ENCODE assay signal across 30 cellular contexts in the genomic region with DNA sequence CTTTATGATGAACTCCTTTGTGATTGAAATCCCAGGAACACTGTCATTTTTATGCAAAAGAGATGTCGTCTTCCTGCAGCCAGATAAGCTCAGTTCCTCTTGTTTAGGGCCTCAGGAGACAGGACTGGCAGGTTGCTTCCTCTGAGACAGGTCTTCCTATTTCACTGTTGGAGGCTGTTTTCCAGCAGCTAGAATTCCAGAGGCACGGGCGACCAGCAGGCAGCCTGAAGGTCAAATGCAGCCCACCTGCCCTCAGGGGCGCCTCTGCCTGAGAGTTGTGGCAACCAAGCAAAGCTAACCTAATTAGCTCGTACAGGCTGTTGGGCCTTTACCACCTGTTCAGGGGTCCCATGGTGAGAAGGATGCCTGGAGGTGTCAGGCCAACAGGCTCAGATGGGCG. TPM values are rescaled to one million over a fixed set of nuclear protein-coding genes. Genes with fewer than 3 reads are reported as not detected.
"Had no signal": no experiment of that assay in that cellular context is flagged by ENCODE, and none has a peak within 500 bp of the region (broad histone marks: within the 10 kb centered on the region; RNA-seq: fewer than 3 reads in every experiment).

No MANE protein-coding gene starts in this region.

- H3K4me1 Mint-ChIP-seq: activated CD4-positive, alpha-beta T cell treated with anti-CD3 and anti-CD28 coated beads, Interleukin-2, amount 10 ng/mL, durations not matched to agents 7 days and 5 days; activated CD8-positive, alpha-beta memory T cell treated with anti-CD3 and anti-CD28 coated beads, Interleukin-2, amount 10 ng/mL, durations not matched to agents 7 days and 5 days; activated naive CD4-positive, alpha-beta T cell treated with anti-CD3 and anti-CD28 coated beads, Interleukin-2, amount 50 U/mL, for 24 hours; natural killer cell; stimulated activated naive B cell treated with anti-CD40 and anti-IgM and Interleukin-4, amounts not matched to agents 10 μg/mL and 1 μg/mL and 100 μg/mL, for 72 hours had no signal

- H3K4me3 ChIP-seq: sigmoid colon, smooth muscle cell, transverse colon had no signal

- H3K9me3 Mint-ChIP-seq: activated CD4-positive, alpha-beta T cell treated with anti-CD3 and anti-CD28 coated beads, Interleukin-2, amount 10 ng/mL, durations not matched to agents 7 days and 5 days; activated CD8-positive, alpha-beta T cell treated with anti-CD3 and anti-CD28 coated beads for 36 hours; activated naive CD4-positive, alpha-beta T cell treated with anti-CD3 and anti-CD28 coated beads, Interleukin-2, amount 50 U/mL, for 24 hours; brain; natural killer cell had no signal

- H3K27me3 ChIP-seq: sigmoid colon, transverse colon had no signal

- ATAC-seq: activated CD8-positive, alpha-beta memory T cell treated with anti-CD3 and anti-CD28 coated beads, Interleukin-2, amount 10 ng/mL, durations not matched to agents 7 days and 5 days; activated CD8-positive, alpha-beta T cell treated with anti-CD3 and anti-CD28 coated beads for 36 hours; foreskin keratinocyte; natural killer cell; stimulated activated naive B cell treated with anti-CD40 and anti-IgM and Interleukin-4, amounts not matched to agents 10 μg/mL and 1 μg/mL and 100 μg/mL, for 72 hours had no signal

- H3K4me1 ChIP-seq: foreskin keratinocyte, sigmoid colon, transverse colon had no signal

- H3K4me3 Mint-ChIP-seq: activated CD4-positive, alpha-beta T cell treated with anti-CD3 and anti-CD28 coated beads, Interleukin-2, amount 10 ng/mL, durations not matched to agents 7 days and 5 days; activated CD8-positive, alpha-beta memory T cell treated with anti-CD3 and anti-CD28 coated beads, Interleukin-2, amount 10 ng/mL, durations not matched to agents 7 days and 5 days; activated CD8-positive, alpha-beta T cell treated with anti-CD3 and anti-CD28 coated beads for 36 hours; activated naive CD4-positive, alpha-beta T cell treated with anti-CD3 and anti-CD28 coated beads, Interleukin-2, amount 50 U/mL, for 24 hours; brain; natural killer cell; stimulated activated naive B cell treated with anti-CD40 and anti-IgM and Interleukin-4, amounts not matched to agents 10 μg/mL and 1 μg/mL and 100 μg/mL, for 72 hours had no signal

- H3K4me2 ChIP-seq: smooth muscle cell had no signal

- H3K36me3 ChIP-seq: sigmoid colon, transverse colon had no signal

- H3K36me3 Mint-ChIP-seq: activated CD8-positive, alpha-beta memory T cell treated with anti-CD3 and anti-CD28 coated beads, Interleukin-2, amount 10 ng/mL, durations not matched to agents 7 days and 5 days; activated naive CD4-positive, alpha-beta T cell treated with anti-CD3 and anti-CD28 coated beads, Interleukin-2, amount 50 U/mL, for 24 hours; brain; natural killer cell; stimulated activated naive B cell treated with anti-CD40 and anti-IgM and Interleukin-4, amounts not matched to agents 10 μg/mL and 1 μg/mL and 100 μg/mL, for 72 hours had no signal

- H3K27ac ChIP-seq: foreskin keratinocyte, sigmoid colon, transverse colon, VCaP had no signal

- DNase-seq: activated CD4-positive, alpha-beta T cell treated with anti-CD3 and anti-CD28 coated beads, Interleukin-2, amount 10 ng/mL, durations not matched to agents 7 days and 5 days; activated CD4-positive, CD25-positive, alpha-beta regulatory T cell treated with anti-CD3 and anti-CD28 coated beads, Interleukin-2, amount 50 U/mL, for 72 hours; activated CD8-positive, alpha-beta memory T cell treated with anti-CD3 and anti-CD28 coated beads, Interleukin-2, amount 10 ng/mL, durations not matched to agents 7 days and 5 days; activated CD8-positive, alpha-beta T cell treated with anti-CD3 and anti-CD28 coated beads for 36 hours; activated gamma-delta T cell; activated T-cell treated with anti-CD3 and anti-CD28 coated beads for 4 hours; aorta; dermis blood vessel endothelial cell; effector CD8-positive, alpha-beta T cell; foreskin keratinocyte; midbrain; natural killer cell; retina; sigmoid colon; stimulated activated CD4-positive, alpha-beta T cell treated with anti-CD3 and anti-CD28 coated beads, Interleukin-15, amount 100 ng/mL, for 24 hours; stimulated activated CD4-positive, alpha-beta T cell treated with anti-CD3 and anti-CD28 coated beads, Interleukin-2, amount 100 ng/mL, for 48 hours; stimulated activated CD8-positive, alpha-beta memory T cell treated with anti-CD3 and anti-CD28 coated beads, Interleukin-4, amount 100 ng/mL, for 48 hours; stimulated activated naive B cell treated with anti-CD40 and anti-IgM and Interleukin-4, amounts not matched to agents 10 μg/mL and 1 μg/mL and 100 μg/mL, for 72 hours; transverse colon had no signal

- H3K27ac Mint-ChIP-seq: activated CD4-positive, alpha-beta T cell treated with anti-CD3 and anti-CD28 coated beads, Interleukin-2, amount 10 ng/mL, durations not matched to agents 7 days and 5 days; activated CD8-positive, alpha-beta memory T cell treated with anti-CD3 and anti-CD28 coated beads, Interleukin-2, amount 10 ng/mL, durations not matched to agents 7 days and 5 days; activated CD8-positive, alpha-beta T cell treated with anti-CD3 and anti-CD28 coated beads for 36 hours; activated naive CD4-positive, alpha-beta T cell treated with anti-CD3 and anti-CD28 coated beads, Interleukin-2, amount 50 U/mL, for 24 hours; brain; natural killer cell; progenitor cell of endocrine pancreas; stimulated activated naive B cell treated with anti-CD40 and anti-IgM and Interleukin-4, amounts not matched to agents 10 μg/mL and 1 μg/mL and 100 μg/mL, for 72 hours had no signal

RNA-seq across cellular contexts. Expression of a gene that starts 22.3 kb away (rescaled TPM):
- total RNA-seq: activated CD4-positive, alpha-beta T cell treated with anti-CD3 and anti-CD28 coated beads, Interleukin-2, amount 10 ng/mL, durations not matched to agents 7 days and 5 days; activated CD8-positive, alpha-beta memory T cell treated with anti-CD3 and anti-CD28 coated beads, Interleukin-2, amount 10 ng/mL, durations not matched to agents 7 days and 5 days; activated CD8-positive, alpha-beta T cell treated with anti-CD3 and anti-CD28 coated beads for 36 hours; aorta; cardiac septum; dermis blood vessel endothelial cell; foreskin keratinocyte; glomerular endothelial cell; liver; natural killer cell; osteocyte; progenitor cell of endocrine pancreas; sigmoid colon; smooth muscle cell; transverse colon had no signal
- polyA plus RNA-seq: adipose tissue, aorta, esophagus, foreskin keratinocyte, liver, smooth muscle cell had no signal

RNA-seq across cellular contexts. Expression of a gene that starts 47.7 kb away (rescaled TPM):
- total RNA-seq: activated CD4-positive, alpha-beta T cell treated with anti-CD3 and anti-CD28 coated beads, Interleukin-2, amount 10 ng/mL, durations not matched to agents 7 days and 5 days; activated CD8-positive, alpha-beta memory T cell treated with anti-CD3 and anti-CD28 coated beads, Interleukin-2, amount 10 ng/mL, durations not matched to agents 7 days and 5 days; activated CD8-positive, alpha-beta T cell treated with anti-CD3 and anti-CD28 coated beads for 36 hours; cardiac septum; dermis blood vessel endothelial cell; foreskin keratinocyte; glomerular endothelial cell; liver; natural killer cell; osteocyte; smooth muscle cell had no signal
- polyA plus RNA-seq: aorta, foreskin keratinocyte, liver, smooth muscle cell had no signal
